10 cellular contexts compared by ENCODE assay signal in the genomic region with DNA sequence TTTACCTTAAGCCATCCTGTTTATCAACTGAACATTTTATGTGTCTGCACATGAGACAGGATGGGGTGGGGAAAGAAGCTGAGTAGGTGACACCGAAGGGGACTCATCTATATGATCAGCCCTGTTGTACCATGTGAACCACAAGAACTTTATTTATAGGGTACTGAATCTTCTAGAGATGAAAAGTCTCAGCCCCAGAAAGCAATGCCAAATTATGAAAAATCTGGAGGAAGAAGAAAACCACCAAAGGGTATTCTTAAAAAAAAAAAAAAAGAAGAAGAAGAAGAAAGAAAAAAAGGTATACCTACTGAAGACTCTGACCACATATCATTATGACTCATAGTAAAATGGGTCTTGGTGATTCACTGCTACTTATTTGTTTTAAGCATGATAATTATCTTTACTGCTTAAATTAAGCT. TPM values are rescaled to one million over a fixed set of nuclear protein-coding genes. Genes with fewer than 3 reads are reported as not detected.
A peak's percentile ranks its signal among the peaks of the same experiment; 100 is the strongest.
DNase-seq lines count a peak whose midpoint lies in the region; ATAC-seq, FAIRE-seq and TF ChIP-seq lines count a peak whose summit lies in the region.
"Had no signal": no experiment of that assay in that cellular context is flagged by ENCODE, and none has a peak within 500 bp of the region (broad histone marks: within the 10 kb centered on the region; RNA-seq: fewer than 3 reads in every experiment).

No MANE protein-coding gene starts in this region.

- no peak for TF ChIP-seq CTCF in D721Med (IDR thresholded peaks at IDR 0.05; ENCODE audit: insufficient read depth, missing control alignments)

- no peaks in the 10 kb centered on the region for H3K36me3 Mint-ChIP-seq in activated CD4-positive, alpha-beta T cell treated with anti-CD3 and anti-CD28 coated beads for 36 hours (ENCODE audit: low read depth)
- H3K36me3 Mint-ChIP-seq in activated CD4-positive, alpha-beta T cell treated with anti-CD3 and anti-CD28 coated beads, Interleukin-2, amount 10 ng/mL, durations not matched to agents 7 days and 5 days (ENCODE audit: low read depth): peaks cover 2% of the 10 kb centered on the region

- peak; percentile 89 for ATAC-seq in activated CD4-positive, alpha-beta T cell treated with anti-CD3 and anti-CD28 coated beads for 36 hours
- peak; percentile 70 for ATAC-seq in HG02981 (IDR thresholded peaks at IDR 0.05; ENCODE audit: unreplicated experiment)

- H3K4me3 Mint-ChIP-seq in activated CD4-positive, alpha-beta T cell treated with anti-CD3 and anti-CD28 coated beads for 36 hours: no peak overlapping the region
- H3K4me3 Mint-ChIP-seq in activated CD4-positive, alpha-beta T cell treated with anti-CD3 and anti-CD28 coated beads, Interleukin-2, amount 10 ng/mL, durations not matched to agents 7 days and 5 days: peak overlapping the region; percentile 48
- H3K4me3 Mint-ChIP-seq: endodermal cell had no signal

- DNase-seq in activated CD4-positive, alpha-beta T cell treated with anti-CD3 and anti-CD28 coated beads for 36 hours: peak; percentile 56
- no peak for DNase-seq in activated CD4-positive, alpha-beta T cell treated with anti-CD3 and anti-CD28 coated beads for 1 hour
- DNase-seq in activated CD4-positive, alpha-beta T cell treated with anti-CD3 and anti-CD28 coated beads, Interleukin-2, amount 10 ng/mL, durations not matched to agents 7 days and 5 days: peak; percentile 54
- DNase-seq in renal cortical epithelial cell (ENCODE audit: low read depth): peak; percentile 70
- no peak for DNase-seq in T-helper 9 cell
- DNase-seq in D721Med (ENCODE audit: insufficient read length, low spot score): no peak
- no peak for DNase-seq in DMS 273 treated with DMSO at 0.1 percent for 48 hours (lab: John Stamatoyannopoulos, UW)
- DNase-seq: endodermal cell, MM.1S had no signal

- peaks cover 57% of the 10 kb centered on the region for H3K4me1 Mint-ChIP-seq in activated CD4-positive, alpha-beta T cell treated with anti-CD3 and anti-CD28 coated beads for 36 hours
- peaks cover 53% of the 10 kb centered on the region for H3K4me1 Mint-ChIP-seq in activated CD4-positive, alpha-beta T cell treated with anti-CD3 and anti-CD28 coated beads, Interleukin-2, amount 10 ng/mL, durations not matched to agents 7 days and 5 days

- H3K9me3 Mint-ChIP-seq in activated CD4-positive, alpha-beta T cell treated with anti-CD3 and anti-CD28 coated beads for 36 hours (ENCODE audit: low read depth): no peaks in the 10 kb centered on the region
- H3K9me3 Mint-ChIP-seq in activated CD4-positive, alpha-beta T cell treated with anti-CD3 and anti-CD28 coated beads, Interleukin-2, amount 10 ng/mL, durations not matched to agents 7 days and 5 days: peaks cover 8% of the 10 kb centered on the region
- H3K9me3 Mint-ChIP-seq: endodermal cell had no signal

- POLR2A ChIA-PET in activated CD4-positive, alpha-beta T cell treated with anti-CD3 and anti-CD28 coated beads for 36 hours (lab: Charles Lee): interaction anchor here (0.6 to 1.0 kb wide), 4 partner anchors 8 to 35 kb away, joined by 3 to 7 read pairs (median 4); no protein-coding TSS in a partner anchor
- POLR2A ChIA-PET in activated CD4-positive, alpha-beta T cell treated with anti-CD3 and anti-CD28 coated beads, Interleukin-2, amount 10 ng/mL, durations not matched to agents 7 days and 5 days (lab: Charles Lee): interaction anchor here (0.7 kb wide), 1 partner anchor 86 kb away, joined by 5 read pairs; a partner anchor contains a TSS

- no peak for FAIRE-seq in D721Med (lab: Jason Lieb, UNC)

- peak overlapping the region; percentile 79 for H3K27ac Mint-ChIP-seq in activated CD4-positive, alpha-beta T cell treated with anti-CD3 and anti-CD28 coated beads for 36 hours
- peak overlapping the region; percentile 93 for H3K27ac Mint-ChIP-seq in activated CD4-positive, alpha-beta T cell treated with anti-CD3 and anti-CD28 coated beads, Interleukin-2, amount 10 ng/mL, durations not matched to agents 7 days and 5 days
- H3K27ac Mint-ChIP-seq: endodermal cell had no signal

- CTCF ChIA-PET in activated CD4-positive, alpha-beta T cell treated with anti-CD3 and anti-CD28 coated beads for 36 hours (lab: Charles Lee): interaction anchor here (0.6 to 1.3 kb wide), 8 partner anchors 8 to 122 kb away, joined by 3 to 4 read pairs (median 3); no protein-coding TSS in a partner anchor
- CTCF ChIA-PET in activated CD4-positive, alpha-beta T cell treated with anti-CD3 and anti-CD28 coated beads, Interleukin-2, amount 10 ng/mL, durations not matched to agents 7 days and 5 days (lab: Charles Lee): interaction anchor here (0.6 to 1.4 kb wide), 4 partner anchors 10 to 89 kb away, joined by 3 to 5 read pairs (median 4); no protein-coding TSS in a partner anchor

- H3K27me3 Mint-ChIP-seq in activated CD4-positive, alpha-beta T cell treated with anti-CD3 and anti-CD28 coated beads for 36 hours: no peaks in the 10 kb centered on the region
- no peaks in the 10 kb centered on the region for H3K27me3 Mint-ChIP-seq in activated CD4-positive, alpha-beta T cell treated with anti-CD3 and anti-CD28 coated beads, Interleukin-2, amount 10 ng/mL, durations not matched to agents 7 days and 5 days

- intact Hi-C loops in activated CD4-positive, alpha-beta T cell treated with anti-CD3 and anti-CD28 coated beads for 36 hours (cut with DNase I, micrococcal nuclease): loop anchor here (1.0 to 2.0 kb wide), 4 partner anchors 20 to 115 kb away; no protein-coding TSS in a partner anchor

RNA-seq across cellular contexts. Expression of a gene that starts 39.8 kb away (rescaled TPM):
- total RNA-seq in activated CD4-positive, alpha-beta T cell treated with anti-CD3 and anti-CD28 coated beads for 36 hours: 100 to 1,000 TPM; 133 to 141 TPM
- total RNA-seq in activated CD4-positive, alpha-beta T cell treated with anti-CD3 and anti-CD28 coated beads, Interleukin-2, amount 10 ng/mL, durations not matched to agents 7 days and 5 days: 10 to 100 TPM; 71.5 to 74.7 TPM
- 115 and 154 TPM in 2 replicates for total RNA-seq in renal cortical epithelial cell

Comparison
In these comparisons a context has a peak if more than half of its experiments do, and no peak if none do; other contexts are left out.
1. DNase-seq: peak in activated CD4-positive, alpha-beta T cell treated with anti-CD3 and anti-CD28 coated beads for 36 hours (single experiment), activated CD4-positive, alpha-beta T cell treated with anti-CD3 and anti-CD28 coated beads, Interleukin-2, amount 10 ng/mL, durations not matched to agents 7 days and 5 days (single experiment) and renal cortical epithelial cell (single experiment); none in activated CD4-positive, alpha-beta T cell treated with anti-CD3 and anti-CD28 coated beads for 1 hour (single experiment), T-helper 9 cell (single experiment), D721Med (single experiment) and DMS 273 treated with DMSO at 0.1 percent for 48 hours (single experiment).